Comparison of ENCODE assay signal across 19 cellular contexts in genomic region chr9:88571417-88571816, GRCh38. TPM values are rescaled to one million over a fixed set of nuclear protein-coding genes. Genes with fewer than 3 reads are reported as not detected.
A peak's percentile ranks its signal among the peaks of the same experiment; 100 is the strongest.
DNase-seq lines count a peak whose midpoint lies in the region; TF ChIP-seq lines count a peak whose summit lies in the region.
"Had no signal": no experiment of that assay in that cellular context is flagged by ENCODE, and none has a peak within 500 bp of the region (broad histone marks: within the 10 kb centered on the region; RNA-seq: fewer than 3 reads in every experiment).

No MANE protein-coding gene starts in this region.

- CTCF ChIA-PET in MCF 10A (lab: Yijun Ruan, JAX) = interaction anchor here (0.6 to 1.5 kb wide), 2 partner anchors 179 to 621 kb away, joined by 3 to 4 read pairs; no protein-coding TSS in a partner anchor

- no TSS peak for BruUV-seq in MCF 10A (replicated peaks; lab: Mats Ljungman, UMichigan)

- H3K36me3 Mint-ChIP-seq in MCF 10A (ENCODE audit: insufficient read depth, unreplicated experiment) = no peaks in the 10 kb centered on the region
- H3K36me3 Mint-ChIP-seq: IgD-negative memory B cell had no signal

- H3K9me3 Mint-ChIP-seq in MCF 10A (ENCODE audit: unreplicated experiment) = no peaks in the 10 kb centered on the region
- H3K9me3 Mint-ChIP-seq: IgD-negative memory B cell had no signal

- DNase-seq in anterior cingulate cortex (lab: John Stamatoyannopoulos, UW) (peak in 34 of 58 donors; percentile 6 to 73 (median 29)), middle frontal gyrus (ENCODE audit: extremely low spot score, low spot score) (peak; percentile 64), stromal cell of bone marrow (ENCODE audit: low read depth) (peak; percentile 26), MCF 10A (ENCODE audit: unreplicated experiment) (no peak), DMS 273 (lab: John Stamatoyannopoulos, UW; ENCODE audit: unreplicated experiment) (no peak), COLO668 (lab: John Stamatoyannopoulos, UW; ENCODE audit: unreplicated experiment) (no peak)
- DNase-seq: ACHN; EL; GF-D8; H7; NCI-H1694 treated with DMSO at 0.1 percent for 48 hours; NCI-H2081 treated with DMSO at 0.1 percent for 48 hours; NCI-H774; NK-92 treated with Interleukin-12 subunit alpha and Interleukin-12 subunit beta, amount 100 ng/mL, for 24 hours; SHP77 treated with DMSO at 0.1 percent for 48 hours had no signal

- H3K27me3 Mint-ChIP-seq in MCF 10A (ENCODE audit: insufficient read depth, unreplicated experiment) = no peaks in the 10 kb centered on the region

- POLR2A ChIA-PET in MCF 10A (lab: Yijun Ruan, JAX) = no interaction called here

- no peak for TF ChIP-seq CTCF in MCF 10A (IDR thresholded peaks at IDR 0.05; ENCODE audit: unreplicated experiment)

- no peak overlapping the region for H3K27ac Mint-ChIP-seq in MCF 10A (ENCODE audit: low read depth, unreplicated experiment)
- H3K27ac Mint-ChIP-seq: IgD-negative memory B cell had no signal

- H3K27ac ChIP-seq in cingulate gyrus (ENCODE audit: low read depth, low read length) = peak overlapping the region; percentile 35
- H3K27ac ChIP-seq: RWPE1, SK-N-MC had no signal

- peaks cover 13% of the 10 kb centered on the region for H3K4me1 Mint-ChIP-seq in MCF 10A (ENCODE audit: insufficient read depth, unreplicated experiment)

- intact Hi-C loops in MCF 10A (cut with micrococcal nuclease) = no loop called here

- no peak overlapping the region for H3K4me3 Mint-ChIP-seq in MCF 10A (ENCODE audit: unreplicated experiment)
- H3K4me3 Mint-ChIP-seq: IgD-negative memory B cell had no signal

RNA-seq across cellular contexts. Expression of gene NXNL2, which starts 36.4 kb away (rescaled TPM):
- total RNA-seq in MCF 10A (2022) = 0.49 and 0.66 TPM in 2 replicates

Comparison
In these comparisons a context has a peak if more than half of its experiments do, and no peak if none do; other contexts are left out.
1. DNase-seq: peak in anterior cingulate cortex (34 of 58), middle frontal gyrus (single experiment) and stromal cell of bone marrow (single experiment); none in MCF 10A (single experiment), DMS 273 (single experiment) and COLO668 (single experiment).